31 cellular contexts compared by ENCODE assay signal in genomic region chr19:33444993-33445751, GRCh38.
DNase-seq lines count a peak whose midpoint lies in the region; ATAC-seq, FAIRE-seq and TF ChIP-seq lines count a peak whose summit lies in the region.
"Had no signal": no experiment of that assay in that cellular context is flagged by ENCODE, and none has a peak within 500 bp of the region (broad histone marks: within the 10 kb centered on the region; RNA-seq: fewer than 3 reads in every experiment).

No MANE protein-coding gene starts in this region.

- no peaks in the 10 kb centered on the region for H3K36me3 ChIP-seq in K562 (ENCODE audit: control insufficient read depth, insufficient read depth, low read length)
- peaks cover 17 to 44% of the 10 kb centered on the region in 2 experiments for H3K36me3 ChIP-seq in mesenchymal stem cell (ENCODE audit: control insufficient read depth in 1 of 2, insufficient read depth in 2 of 2, low read depth in 1 of 2, low read length in 2 of 2)
- H3K36me3 ChIP-seq in spleen = peaks cover 0 to 41% (median 0%) of the 10 kb centered on the region in 6 donors
- H3K36me3 ChIP-seq: breast epithelium, colonic mucosa had no signal

- H3K4me3 ChIP-seq in K562 (no peak overlapping the region), mesenchymal stem cell (ENCODE audit: insufficient read depth in 1 of 2, low read depth in 1 of 2, low read length in 2 of 2) (no peak overlapping the region), spleen (no peak overlapping the region)
- H3K4me3 ChIP-seq: breast epithelium, colonic mucosa, SK-N-MC had no signal

- no peaks in the 10 kb centered on the region for H3K79me2 ChIP-seq in K562 (ENCODE audit: control insufficient read depth, insufficient read depth, low read length)

- 27% methylated on average over 8 of the region's 10 CpGs for WGBS in K562 (ENCODE audit: insufficient coverage, low coverage, missing lambda C conversion rate)
- WGBS in mesenchymal stem cell = 90% methylated on average over 10 of the region's 10 CpGs
- 77 to 88% (median 84%) methylated on average over 10 of the region's 10 CpGs for WGBS in spleen, 5 donors

- peaks cover 11% of the 10 kb centered on the region; the same call in 1 of the 2 replicates for H4K20me1 ChIP-seq in K562 (replicated peaks; ENCODE audit: control insufficient read depth, insufficient read depth, low read length)

- in situ Hi-C loops in K562 (cut with MboI) = loop anchor here (25.0 kb wide), 1 partner anchor 1267 kb away; no protein-coding TSS in a partner anchor

- no peak overlapping the region for H4K8ac ChIP-seq in mesenchymal stem cell (ENCODE audit: low read length)

- H2BK12ac ChIP-seq in mesenchymal stem cell (ENCODE audit: low read length in 2 of 2) = no peak overlapping the region

- POLR2A ChIA-PET in K562 (lab: Yijun Ruan, JAX) = no interaction called here

- peaks cover 3% of the 10 kb centered on the region for H3K79me1 ChIP-seq in mesenchymal stem cell (replicated peaks; ENCODE audit: low read length, poor library complexity, severe bottlenecking)

- H3K18ac ChIP-seq in mesenchymal stem cell (ENCODE audit: low read depth in 1 of 2, low read length in 2 of 2) = no peak overlapping the region

- TF ChIP-seq POLR2A in K562 (conservative IDR thresholded peaks at IDR 0.05) = no peak
- TF ChIP-seq POLR2A in spleen (IDR thresholded peaks at IDR 0.05) = no peak
- no peak for TF ChIP-seq POLR2A in H54 (IDR thresholded peaks at IDR 0.05; ENCODE audit: low read depth, low read length)

- no peak overlapping the region for H3K14ac ChIP-seq in mesenchymal stem cell (ENCODE audit: low read length in 2 of 2)

- no peak overlapping the region for H2BK15ac ChIP-seq in mesenchymal stem cell (ENCODE audit: low read depth, poor library complexity, severe bottlenecking)

- H3K4me1 ChIP-seq in K562 (replicated peaks in 1 of 2; ENCODE audit: control insufficient read depth in 2 of 2, insufficient read depth in 2 of 2, low read length in 2 of 2) (no peaks in the 10 kb centered on the region; a peak in 2 of 5 replicates), mesenchymal stem cell (ENCODE audit: control insufficient read depth, insufficient read depth, low read depth, low read length) (no peaks in the 10 kb centered on the region), spleen (peaks cover 0 to 4% (median 0%) of the 10 kb centered on the region in 6 donors)
- H3K4me1 ChIP-seq: breast epithelium, colonic mucosa had no signal

- intact Hi-C loops in K562 (cut with micrococcal nuclease) = no loop called here
- intact Hi-C loops in spleen (cut with DNase I; ENCODE audit: low total_unique reads) = no loop called here

- CTCF ChIA-PET in K562 (lab: Yijun Ruan, JAX; ENCODE audit: low intra/inter-chr PET ratio) = no interaction called here

- ATAC-seq in K562 = no peak
- ATAC-seq: activated naive CD4-positive, alpha-beta T cell treated with anti-CD3 and anti-CD28 coated beads, Interleukin-2, amount 50 U/mL, for 72 hours; naive thymus-derived CD4-positive, alpha-beta T cell had no signal

- no peak overlapping the region for H3K23ac ChIP-seq in mesenchymal stem cell (ENCODE audit: low read length in 2 of 2)

- H3K9me1 ChIP-seq in K562 (ENCODE audit: control insufficient read depth, insufficient read depth, low read length) = no peaks in the 10 kb centered on the region

- TF ChIP-seq EP300 in K562 (IDR thresholded peaks at IDR 0.05; ENCODE audit: low read length) = no peak

- TF ChIP-seq CTCF in K562 (IDR thresholded peaks at IDR 0.05 in 2 of 3, conservative IDR thresholded peaks at IDR 0.05 in 1 of 3; ENCODE audit: insufficient read depth in 2 of 3, low read depth in 1 of 3, low read length in 3 of 3) = no peak
- no peak for TF ChIP-seq CTCF in spleen (IDR thresholded peaks at IDR 0.05 in 8 of 11, conservative IDR thresholded peaks at IDR 0.05 in 3 of 11)

- TF ChIP-seq RAD21 in K562 (CRISPR knock-in tag; conservative IDR thresholded peaks at IDR 0.05 in 1 of 2, IDR thresholded peaks at IDR 0.05 in 1 of 2) = no peak

- no peak for FAIRE-seq in K562 (lab: Jason Lieb, UNC)
- no peak for FAIRE-seq in H54 (lab: Jason Lieb, UNC)
- FAIRE-seq: A204.1, G401.6, islet of Langerhans, small intestine had no signal

- H3K4me2 ChIP-seq in K562 (ENCODE audit: insufficient read depth, low read length) (no peak overlapping the region), mesenchymal stem cell (ENCODE audit: low read length, poor library complexity, severe bottlenecking) (no peak overlapping the region)

- H3K27ac ChIP-seq in K562 (ENCODE audit: extremely low read depth, low read depth, low read length) (no peak overlapping the region), mesenchymal stem cell (ENCODE audit: low read length, poor library complexity, severe bottlenecking) (no peak overlapping the region), spleen (no peak overlapping the region)
- H3K27ac ChIP-seq: breast epithelium, colonic mucosa, RWPE1, SK-N-MC had no signal

- H4K91ac ChIP-seq in mesenchymal stem cell (ENCODE audit: low read length) = no peak overlapping the region

- peak overlapping the region; percentile 4 for H2BK120ac ChIP-seq in mesenchymal stem cell (ENCODE audit: low read depth, low read length)

- no peak overlapping the region for H2AK5ac ChIP-seq in mesenchymal stem cell (ENCODE audit: low read length, severe bottlenecking)

- no peak overlapping the region for H3K4ac ChIP-seq in mesenchymal stem cell (ENCODE audit: low read depth in 1 of 2, low read length in 2 of 2)

- no TSS peak for BruUV-seq in K562 (replicated peaks; lab: Mats Ljungman, UMichigan)

- H3K27me3 ChIP-seq in K562 (ENCODE audit: control insufficient read depth in 2 of 2, insufficient read depth in 2 of 2, low read length in 2 of 2) = peaks cover 0 to 29% of the 10 kb centered on the region in 2 experiments; a peak in 2 of 5 replicates
- no peaks in the 10 kb centered on the region for H3K27me3 ChIP-seq in mesenchymal stem cell (ENCODE audit: control insufficient read depth in 1 of 2, insufficient read depth in 1 of 2, low read length in 2 of 2)
- no peaks in the 10 kb centered on the region for H3K27me3 ChIP-seq in spleen (replicated peaks in 1 of 7)
- H3K27me3 ChIP-seq: breast epithelium, colonic mucosa had no signal

- H3K9ac ChIP-seq in K562 (ENCODE audit: insufficient read depth in 1 of 2, low read depth in 2 of 2, low read length in 2 of 2) = 0 out of 4 replicates have a peak overlapping the region, but pooled peaks of 1 of the 2 experiments have one; percentile 26
- H3K9ac ChIP-seq in mesenchymal stem cell (ENCODE audit: low read length) = no peak overlapping the region

- peak; percentile 14 for DNase-seq in activated effector memory CD4-positive, alpha-beta T cell treated with anti-CD3 and anti-CD28 coated beads, Interleukin-2, amount 50 U/mL, for 16 hours
- no peak for DNase-seq in activated effector memory CD4-positive, alpha-beta T cell treated with Interleukin-2 at 50 U/mL for 16 hours
- DNase-seq in K562 (ENCODE audit: extremely low read depth in 1 of 4, low spot score in 3 of 4) = no peak
- no peak for DNase-seq in mesenchymal stem cell
- DNase-seq in spleen = peak; percentile 28
- DNase-seq in H54 (ENCODE audit: insufficient read length, low spot score) = no peak
- no peak for DNase-seq in activated CD4-positive, CD25-positive, alpha-beta regulatory T cell treated with anti-CD3 and anti-CD28 coated beads, Interleukin-2, amount 50 U/mL, for 72 hours
- no peak for DNase-seq in NCI-H2081 treated with DMSO at 0.1 percent for 48 hours (lab: John Stamatoyannopoulos, UW)
- DNase-seq: activated CD4-positive, alpha-beta memory T cell treated with anti-CD3 and anti-CD28 coated beads, Interleukin-2, amount 10 ng/mL, durations not matched to agents 7 days and 5 days; amygdala; Calu3; CD4-positive, CD25-positive, alpha-beta regulatory T cell; colonic mucosa; DMS79; effector memory CD4-positive, alpha-beta T cell; KG1; naive thymus-derived CD4-positive, alpha-beta T cell; NCI-H1092 treated with DMSO at 0.1 percent for 48 hours; NCI-H187; NCI-H2171 treated with DMSO at 0.1 percent for 48 hours; NCI-H510A treated with DMSO at 0.1 percent for 48 hours; OCI-M1; small intestine; stimulated activated naive CD4-positive, alpha-beta T cell treated with Interleukin-2 at 50 U/mL for 16 hours had no signal

- H3K9me3 ChIP-seq in K562 (replicated peaks; ENCODE audit: control insufficient read depth, insufficient read depth, low read depth, low read length) = no peaks in the 10 kb centered on the region
- H3K9me3 ChIP-seq in mesenchymal stem cell (ENCODE audit: control insufficient read depth, low read length) = no peaks in the 10 kb centered on the region
- H3K9me3 ChIP-seq in spleen = no peaks in the 10 kb centered on the region
- H3K9me3 ChIP-seq: breast epithelium, colonic mucosa had no signal

- H2AFZ ChIP-seq in K562 (ENCODE audit: low read depth, low read length) (no peak overlapping the region), mesenchymal stem cell (ENCODE audit: low read depth, low read length) (no peak overlapping the region)

- H2BK5ac ChIP-seq in mesenchymal stem cell (ENCODE audit: low read depth, low read length, poor library complexity, severe bottlenecking) = no peak overlapping the region

TF ChIP-seq in K562, 482 proteins besides CTCF, POLR2A, EP300 and RAD21 (continues in another document):
- TF ChIP-seq, protein P1, sequence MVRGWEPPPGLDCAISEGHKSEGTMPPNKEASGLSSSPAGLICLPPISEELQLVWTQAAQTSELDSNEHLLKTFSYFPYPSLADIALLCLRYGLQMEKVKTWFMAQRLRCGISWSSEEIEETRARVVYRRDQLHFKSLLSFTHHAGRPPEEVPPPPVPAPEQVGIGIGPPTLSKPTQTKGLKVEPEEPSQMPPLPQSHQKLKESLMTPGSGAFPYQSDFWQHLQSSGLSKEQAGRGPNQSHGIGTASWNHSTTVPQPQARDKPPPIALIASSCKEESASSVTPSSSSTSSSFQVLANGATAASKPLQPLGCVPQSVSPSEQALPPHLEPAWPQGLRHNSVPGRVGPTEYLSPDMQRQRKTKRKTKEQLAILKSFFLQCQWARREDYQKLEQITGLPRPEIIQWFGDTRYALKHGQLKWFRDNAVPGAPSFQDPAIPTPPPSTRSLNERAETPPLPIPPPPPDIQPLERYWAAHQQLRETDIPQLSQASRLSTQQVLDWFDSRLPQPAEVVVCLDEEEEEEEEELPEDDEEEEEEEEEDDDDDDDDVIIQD (CRISPR knock-in tag; IDR thresholded peaks at IDR 0.05) = no peak
- TF ChIP-seq MAFF (IDR thresholded peaks at IDR 0.05; ENCODE audit: low read length) = peak; percentile 23; the same call in 1 of the 2 replicates
- no peak for TF ChIP-seq ZNF589 (CRISPR knock-in tag; IDR thresholded peaks at IDR 0.05; ENCODE audit: low read depth)
- no peak for TF ChIP-seq TCF7 (IDR thresholded peaks at IDR 0.05; ENCODE audit: borderline replicate concordance)
- TF ChIP-seq C11orf30 (IDR thresholded peaks at IDR 0.05; ENCODE audit: low read depth) = peak; percentile 83
- no peak for TF ChIP-seq HDAC8 (tag; IDR thresholded peaks at IDR 0.05)
- no peak for TF ChIP-seq ZNF584 (CRISPR knock-in tag; IDR thresholded peaks at IDR 0.05; ENCODE audit: low read depth)
- no peak for TF ChIP-seq ZNF764 (CRISPR knock-in tag; IDR thresholded peaks at IDR 0.05; ENCODE audit: low read depth)
- no peak for TF ChIP-seq NR2F6 (CRISPR knock-in tag; IDR thresholded peaks at IDR 0.05)
- no peak for TF ChIP-seq NRF1 (conservative IDR thresholded peaks at IDR 0.05 in 1 of 2, IDR thresholded peaks at IDR 0.05 in 1 of 2)
- no peak for TF ChIP-seq NR2C1 (IDR thresholded peaks at IDR 0.05)
- TF ChIP-seq NR2C1 (tag; IDR thresholded peaks at IDR 0.05) = no peak

Comparison
In these comparisons a context has a peak if more than half of its experiments do, and no peak if none do; other contexts are left out.
1. DNase-seq: peak in activated effector memory CD4-positive, alpha-beta T cell treated with anti-CD3 and anti-CD28 coated beads, Interleukin-2, amount 50 U/mL, for 16 hours (single experiment) and spleen (single experiment); none in activated effector memory CD4-positive, alpha-beta T cell treated with Interleukin-2 at 50 U/mL for 16 hours (single experiment), K562 (0 of 4), mesenchymal stem cell (single experiment), H54 (single experiment), activated CD4-positive, CD25-positive, alpha-beta regulatory T cell treated with anti-CD3 and anti-CD28 coated beads, Interleukin-2, amount 50 U/mL, for 72 hours (single experiment) and NCI-H2081 treated with DMSO at 0.1 percent for 48 hours (single experiment).